In the genomic region with DNA sequence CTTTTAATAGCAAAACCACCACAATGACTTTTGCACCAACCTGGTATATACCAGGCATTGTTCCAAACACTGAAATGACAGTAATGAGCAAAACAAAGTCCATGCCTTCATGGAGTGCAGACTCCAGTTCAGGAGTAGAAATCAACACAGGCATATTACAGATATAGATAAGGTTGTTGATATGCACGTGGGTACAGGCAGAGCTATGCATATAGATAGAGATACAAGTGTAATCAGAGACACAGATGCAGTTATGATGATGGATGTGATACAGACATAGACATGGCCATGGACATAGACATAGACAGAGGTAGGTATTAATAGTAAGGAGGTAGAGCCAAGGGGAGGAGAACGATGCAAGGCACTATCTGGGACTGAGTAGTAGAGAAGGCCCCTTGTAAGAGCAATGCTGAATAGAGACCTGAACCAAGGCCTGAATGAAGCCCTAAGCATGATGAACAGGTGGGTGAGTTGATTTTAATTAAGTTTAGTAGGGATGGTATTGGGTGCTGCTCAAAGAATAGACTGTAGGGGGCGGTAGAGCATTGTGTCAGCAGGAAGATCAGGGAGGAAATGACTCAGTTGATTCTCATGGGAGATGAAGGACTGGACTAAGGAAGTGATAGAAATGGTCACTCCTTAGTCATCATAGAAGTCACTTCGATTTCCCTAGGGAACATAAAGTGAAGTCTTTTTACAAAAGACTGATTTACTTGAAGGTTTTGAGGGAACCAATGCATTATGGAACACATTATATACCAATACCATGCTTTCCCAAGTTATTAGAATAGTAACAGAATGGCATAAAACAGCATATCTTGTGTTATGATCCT, we compare ENCODE assay signal across 8 cellular contexts. TPM values are rescaled to one million over a fixed set of nuclear protein-coding genes. Genes with fewer than 3 reads are reported as not detected.
DNase-seq lines count a peak whose midpoint lies in the region; ATAC-seq and TF ChIP-seq lines count a peak whose summit lies in the region.

No MANE protein-coding gene starts in this region.

- intact Hi-C loops in Panc1 (cut with micrococcal nuclease; ENCODE audit: unreplicated experiment): no loop called here

- H3K36me3 ChIP-seq in Panc1 (ENCODE audit: control insufficient read depth, insufficient read depth, low read length): no peaks in the 10 kb centered on the region
- no peaks in the 10 kb centered on the region for H3K36me3 ChIP-seq in right atrium auricular region

- ATAC-seq in GM19328 (IDR thresholded peaks at IDR 0.05; ENCODE audit: unreplicated experiment) (peak; percentile 83), HG03342 (IDR thresholded peaks at IDR 0.05; ENCODE audit: unreplicated experiment) (peak; percentile 99), Panc1 (0 out of 2 replicates have a peak, but pooled peaks have one; percentile 56)

- peak; percentile 69 for TF ChIP-seq CTCF in Panc1 (IDR thresholded peaks at IDR 0.05)
- peak; percentile 22 to 70 for TF ChIP-seq CTCF in right atrium auricular region (IDR thresholded peaks at IDR 0.05)

- POLR2A ChIA-PET in Panc1 (lab: Charles Lee): interaction anchor here (0.7 kb wide), 1 partner anchor 189 kb away, joined by 8 read pairs; no protein-coding TSS in a partner anchor

- H3K4me3 ChIP-seq in Panc1 (ENCODE audit: low read depth in 2 of 2, low read length in 2 of 2) (no peak overlapping the region), right atrium auricular region (no peak overlapping the region)

- no peak overlapping the region for H3K27ac ChIP-seq in Panc1 (ENCODE audit: low read length)
- H3K27ac ChIP-seq in right atrium auricular region: no peak overlapping the region

- DNase-seq in Caki2 (ENCODE audit: low read depth) (peak; percentile 49), Panc1 (ENCODE audit: low read depth, low spot score) (peak; percentile 46), right atrium auricular region (ENCODE audit: low spot score) (no peak), NCI-H1436 treated with DMSO at 0.1 percent for 48 hours (lab: John Stamatoyannopoulos, UW) (no peak)
- DNase-seq in activated T-helper 9 cell treated with anti-CD3 and anti-CD28 coated beads, Interleukin-2, amount 50 U/mL, for 16 hours (ENCODE audit: low read depth): peak; percentile 20
- DNase-seq in stimulated activated CD4-positive, alpha-beta T cell treated with anti-CD3 and anti-CD28 coated beads, Interleukin-2, amount 100 ng/mL, for 4 hours (ENCODE audit: low read depth): peak; percentile 40

- in situ Hi-C loops in Caki2 (cut with HindIII; ENCODE audit: low pct_unique_long_range_greater_than_20kb, low sequenced_read_pairs): no loop called here
- in situ Hi-C loops in Panc1 (cut with HindIII; ENCODE audit: low pct_unique_long_range_greater_than_20kb, low sequenced_read_pairs): no loop called here

- no peaks in the 10 kb centered on the region for H3K4me1 ChIP-seq in Panc1 (ENCODE audit: control insufficient read depth, insufficient read depth, low read length)
- peaks cover 0 to 13% of the 10 kb centered on the region in 2 donors for H3K4me1 ChIP-seq in right atrium auricular region

- BruUV-seq in Panc1 (replicated peaks; lab: Mats Ljungman, UMichigan): no TSS peak

- H3K9me3 ChIP-seq in Panc1 (ENCODE audit: control insufficient read depth, insufficient read depth, low read depth, low read length): peaks cover 4% of the 10 kb centered on the region; the same call in 1 of the 2 replicates
- H3K9me3 ChIP-seq in right atrium auricular region: peaks cover 0 to 4% of the 10 kb centered on the region in 2 donors

- H3K27me3 ChIP-seq in Panc1 (ENCODE audit: control insufficient read depth, insufficient read depth, low read length) (no peaks in the 10 kb centered on the region), right atrium auricular region (no peaks in the 10 kb centered on the region)

- CTCF ChIA-PET in Panc1 (lab: Charles Lee): interaction anchor here (0.7 kb wide), 1 partner anchor 1492 kb away, joined by 8 read pairs; no protein-coding TSS in a partner anchor

RNA-seq across cellular contexts. Expression of gene CMPK2, which starts 39.4 kb away (rescaled TPM):
- 4.2 and 10.7 TPM in 2 replicates for total RNA-seq in Caki2 (2014; rRNA removed; shearing (Covaris generic); ENCODE audit: low replicate concordance)
- total RNA-seq in Panc1 (2021; ENCODE audit: unreplicated experiment) (0.80 TPM), right atrium auricular region (1 to 10 TPM; 1.8 to 4.4 TPM)
- polyA plus RNA-seq in Panc1 (2012; ENCODE audit: insufficient read length): 0.28 TPM

RNA-seq across cellular contexts. Expression of gene RSAD2, which starts 51.3 kb away (rescaled TPM):
- 0.75 and 7.7 TPM in 2 replicates for total RNA-seq in Caki2 (2014; rRNA removed; shearing (Covaris generic); ENCODE audit: low replicate concordance)
- total RNA-seq in Panc1 (2021; ENCODE audit: unreplicated experiment) (0.44 TPM), right atrium auricular region (1 to 10 TPM; 1.5 to 3.6 TPM)
- not detected for polyA plus RNA-seq in Panc1 (2012; ENCODE audit: insufficient read length)

Comparison
In these comparisons a context has a peak if more than half of its experiments do, and no peak if none do; other contexts are left out.
1. DNase-seq: peak in Caki2 (single experiment), Panc1 (single experiment), activated T-helper 9 cell treated with anti-CD3 and anti-CD28 coated beads, Interleukin-2, amount 50 U/mL, for 16 hours (single experiment) and stimulated activated CD4-positive, alpha-beta T cell treated with anti-CD3 and anti-CD28 coated beads, Interleukin-2, amount 100 ng/mL, for 4 hours (single experiment); none in right atrium auricular region (single experiment) and NCI-H1436 treated with DMSO at 0.1 percent for 48 hours (single experiment).
2. Peak in every context shown above with its lines, with median percentiles within 50 percentile points of each other: ATAC-seq.